12 cellular contexts compared by ENCODE assay signal in genomic region chr2:176079285-176079830, GRCh38. TPM values are rescaled to one million over a fixed set of nuclear protein-coding genes. Genes with fewer than 3 reads are reported as not detected.
A peak's percentile ranks its signal among the peaks of the same experiment; 100 is the strongest.
DNase-seq lines count a peak whose midpoint lies in the region; ATAC-seq, FAIRE-seq and TF ChIP-seq lines count a peak whose summit lies in the region.
"Had no signal": no experiment of that assay in that cellular context is flagged by ENCODE, and none has a peak within 500 bp of the region (broad histone marks: within the 10 kb centered on the region; RNA-seq: fewer than 3 reads in every experiment).

No MANE protein-coding gene starts in this region.

- no peak overlapping the region for H3K27ac ChIP-seq in coronary artery
- H3K27ac ChIP-seq in psoas muscle: no peak overlapping the region
- H3K27ac ChIP-seq: spleen had no signal

- H3K4me1 ChIP-seq in psoas muscle (peaks cover 19% of the 10 kb centered on the region), mucosa of descending colon (ENCODE audit: low read depth) (peaks cover 15% of the 10 kb centered on the region)

- H3K4me3 ChIP-seq in coronary artery (peak overlapping the region; percentile 20), psoas muscle (peak overlapping the region; percentile 58), mucosa of descending colon (no peak overlapping the region)

- H3K36me3 ChIP-seq in psoas muscle (ENCODE audit: insufficient read depth in 1 of 2, low read depth in 1 of 2) (no peaks in the 10 kb centered on the region), mucosa of descending colon (ENCODE audit: low read depth) (no peaks in the 10 kb centered on the region)
- H3K36me3 ChIP-seq: heart left ventricle had no signal

- intact Hi-C loops in psoas muscle (cut with DNase I): loop anchor here in 1 of 2 donors (5.0 kb wide), 1 partner anchor 33 kb away; no protein-coding TSS in a partner anchor
- intact Hi-C loops in mucosa of descending colon (cut with DNase I, micrococcal nuclease): no loop called here

- peaks cover 14 to 98% (median 56%) of the 10 kb centered on the region in 3 donors for H3K27me3 ChIP-seq in psoas muscle (ENCODE audit: insufficient read depth in 3 of 3, low read length in 2 of 3)

- ATAC-seq in psoas muscle: peak; percentile 9 to 48 (median 28)
- no peak for ATAC-seq in mucosa of descending colon

- H3K9me3 ChIP-seq in psoas muscle (no peaks in the 10 kb centered on the region), mucosa of descending colon (no peaks in the 10 kb centered on the region)

- peak; percentile 64 for DNase-seq in SIG-M5 treated with dmso at 0.1 percent for 504 hours (lab: John Stamatoyannopoulos, UW; ENCODE audit: unreplicated experiment)
- DNase-seq in SIG-M5 (lab: John Stamatoyannopoulos, UW): no peak
- DNase-seq in NCI-H146 (lab: John Stamatoyannopoulos, UW): peak; percentile 76
- DNase-seq in coronary artery (ENCODE audit: low spot score): peak; percentile 49
- no peak for DNase-seq in psoas muscle
- DNase-seq in urothelium cell line (ENCODE audit: low spot score): no peak
- DNase-seq in mucosa of descending colon: no peak
- no peak for DNase-seq in NOMO-1 treated with dmso at 0.1 percent for 144 hours (lab: John Stamatoyannopoulos, UW; ENCODE audit: unreplicated experiment)
- DNase-seq: AML-193, SHP77 treated with DMSO at 0.1 percent for 48 hours, spleen had no signal

- no peak for TF ChIP-seq CTCF in coronary artery (IDR thresholded peaks at IDR 0.05)
- TF ChIP-seq CTCF in psoas muscle (IDR thresholded peaks at IDR 0.05): no peak
- TF ChIP-seq CTCF in mucosa of descending colon (IDR thresholded peaks at IDR 0.05): no peak

- 2 to 5% (median 5%) methylated on average over 30 of the region's 30 CpGs for WGBS in psoas muscle, 3 donors

- no peak for FAIRE-seq in urothelium cell line (lab: Jason Lieb, UNC)

RNA-seq across cellular contexts. Expression of gene EVX2, which starts 4.4 kb away (rescaled TPM):
- not detected for total RNA-seq in psoas muscle
- polyA plus RNA-seq in psoas muscle: not detected
- total RNA-seq in mucosa of descending colon: under 1 TPM in 1 of 3 donors, not detected in 2; 0.12 TPM
- total RNA-seq: spleen had no signal
- polyA plus RNA-seq: heart left ventricle, spleen had no signal

RNA-seq across cellular contexts. Expression of gene HOXD13, which starts 13.2 kb away (rescaled TPM):
- total RNA-seq in psoas muscle (not detected), mucosa of descending colon (1 to 10 TPM in 2 of 3 donors, not detected in 1; 1.1 to 1.5 TPM)
- under 1 TPM in 1 of 3 donors, not detected in 2; 0.01 TPM for polyA plus RNA-seq in psoas muscle
- total RNA-seq: heart left ventricle, spleen had no signal
- polyA plus RNA-seq: heart left ventricle, spleen had no signal

RNA-seq across cellular contexts. Expression of gene HOXD12, which starts 20.2 kb away (rescaled TPM):
- total RNA-seq in psoas muscle: not detected
- polyA plus RNA-seq in psoas muscle: not detected
- not detected for total RNA-seq in mucosa of descending colon
- total RNA-seq: heart left ventricle, spleen had no signal
- polyA plus RNA-seq: heart left ventricle, spleen had no signal

RNA-seq across cellular contexts. Expression of gene HOXD11, which starts 27.7 kb away (rescaled TPM):
- not detected for total RNA-seq in psoas muscle
- polyA plus RNA-seq in psoas muscle: not detected
- total RNA-seq in mucosa of descending colon: 1 to 10 TPM; 1.2 to 2.1 (median 2.1) TPM
- total RNA-seq: heart left ventricle, spleen had no signal
- polyA plus RNA-seq: heart left ventricle, spleen had no signal

RNA-seq across cellular contexts. Expression of gene HOXD10, which starts 37.2 kb away (rescaled TPM):
- total RNA-seq in psoas muscle (not detected), mucosa of descending colon (1 to 10 TPM; 1.8 to 4.1 (median 3.0) TPM)
- polyA plus RNA-seq in psoas muscle: under 1 TPM in 2 of 3 donors, not detected in 1; 0.03 to 0.04 TPM
- total RNA-seq: spleen had no signal

Comparison
In these comparisons a context has a peak if more than half of its experiments do, and no peak if none do; other contexts are left out.
1. DNase-seq: peak in SIG-M5 treated with dmso at 0.1 percent for 504 hours (single experiment), NCI-H146 (single experiment) and coronary artery (single experiment); none in SIG-M5 (single experiment), psoas muscle (0 of 2), urothelium cell line (single experiment), mucosa of descending colon (0 of 3) and NOMO-1 treated with dmso at 0.1 percent for 144 hours (single experiment).